Comparison of ENCODE assay signal across 12 cellular contexts in genomic region chr16:30553396-30553899, GRCh38. TPM values are rescaled to one million over a fixed set of nuclear protein-coding genes. Genes with fewer than 3 reads are reported as not detected.
A peak's percentile ranks its signal among the peaks of the same experiment; 100 is the strongest.
DNase-seq lines count a peak whose midpoint lies in the region; ATAC-seq and TF ChIP-seq lines count a peak whose summit lies in the region.
"Had no signal": no experiment of that assay in that cellular context is flagged by ENCODE, and none has a peak within 500 bp of the region (broad histone marks: within the 10 kb centered on the region; RNA-seq: fewer than 3 reads in every experiment).

No MANE protein-coding gene starts in this region.

- H3K36me3 ChIP-seq in KOPT-K1 (ENCODE audit: insufficient read depth, low read length) (peaks cover 38% of the 10 kb centered on the region), neutrophil (peaks cover 15% of the 10 kb centered on the region)

- H3K27me3 Mint-ChIP-seq in activated CD4-positive, alpha-beta T cell treated with anti-CD3 and anti-CD28 coated beads, Interleukin-2, amount 10 ng/mL, durations not matched to agents 7 days and 5 days, result no peaks in the 10 kb centered on the region
- no peaks in the 10 kb centered on the region for H3K27me3 Mint-ChIP-seq in activated naive CD8-positive, alpha-beta T cell treated with anti-CD3 and anti-CD28 coated beads, Interleukin-2, amount 10 ng/mL, durations not matched to agents 7 days and 5 days
- no peaks in the 10 kb centered on the region; the same call in 1 of the 2 replicates for H3K27me3 Mint-ChIP-seq in HFFc6 (ENCODE audit: insufficient read depth)

- H3K9me3 ChIP-seq in KOPT-K1 (ENCODE audit: insufficient read depth, low read length, poor library complexity, severe bottlenecking), result no peaks in the 10 kb centered on the region
- no peaks in the 10 kb centered on the region for H3K9me3 ChIP-seq in neutrophil
- H3K9me3 ChIP-seq: Peyer's patch had no signal

- peak overlapping the region; percentile 95 for H3K27ac Mint-ChIP-seq in activated CD4-positive, alpha-beta T cell treated with anti-CD3 and anti-CD28 coated beads, Interleukin-2, amount 10 ng/mL, durations not matched to agents 7 days and 5 days
- peak overlapping the region; percentile 68 for H3K27ac Mint-ChIP-seq in activated naive CD8-positive, alpha-beta T cell treated with anti-CD3 and anti-CD28 coated beads, Interleukin-2, amount 10 ng/mL, durations not matched to agents 7 days and 5 days
- no peak overlapping the region for H3K27ac Mint-ChIP-seq in HFFc6

- H3K9me3 Mint-ChIP-seq in activated CD4-positive, alpha-beta T cell treated with anti-CD3 and anti-CD28 coated beads, Interleukin-2, amount 10 ng/mL, durations not matched to agents 7 days and 5 days, result no peaks in the 10 kb centered on the region
- H3K9me3 Mint-ChIP-seq in activated naive CD8-positive, alpha-beta T cell treated with anti-CD3 and anti-CD28 coated beads, Interleukin-2, amount 10 ng/mL, durations not matched to agents 7 days and 5 days, result no peaks in the 10 kb centered on the region
- H3K9me3 Mint-ChIP-seq in HFFc6, result no peaks in the 10 kb centered on the region

- H3K4me3 Mint-ChIP-seq in activated CD4-positive, alpha-beta T cell treated with anti-CD3 and anti-CD28 coated beads, Interleukin-2, amount 10 ng/mL, durations not matched to agents 7 days and 5 days, result peak overlapping the region; percentile 16
- H3K4me3 Mint-ChIP-seq in activated naive CD8-positive, alpha-beta T cell treated with anti-CD3 and anti-CD28 coated beads, Interleukin-2, amount 10 ng/mL, durations not matched to agents 7 days and 5 days, result no peak overlapping the region
- no peak overlapping the region for H3K4me3 Mint-ChIP-seq in HFFc6

- peaks cover 41% of the 10 kb centered on the region for H3K36me3 Mint-ChIP-seq in activated CD4-positive, alpha-beta T cell treated with anti-CD3 and anti-CD28 coated beads, Interleukin-2, amount 10 ng/mL, durations not matched to agents 7 days and 5 days (ENCODE audit: low read depth)
- H3K36me3 Mint-ChIP-seq in activated naive CD8-positive, alpha-beta T cell treated with anti-CD3 and anti-CD28 coated beads, Interleukin-2, amount 10 ng/mL, durations not matched to agents 7 days and 5 days, result peaks cover 18% of the 10 kb centered on the region
- H3K36me3 Mint-ChIP-seq in HFFc6 (ENCODE audit: low read depth), result peaks cover 11% of the 10 kb centered on the region

- H3K27me3 ChIP-seq in neutrophil, result no peaks in the 10 kb centered on the region
- H3K27me3 ChIP-seq: Peyer's patch had no signal

- DNase-seq in activated CD4-positive, alpha-beta T cell treated with anti-CD3 and anti-CD28 coated beads, Interleukin-2, amount 10 ng/mL, durations not matched to agents 7 days and 5 days, result no peak
- DNase-seq in activated CD4-positive, alpha-beta T cell treated with anti-CD3 and anti-CD28 coated beads for 4 hours, result no peak
- DNase-seq in activated naive CD8-positive, alpha-beta T cell treated with anti-CD3 and anti-CD28 coated beads, Interleukin-2, amount 10 ng/mL, durations not matched to agents 7 days and 5 days, result no peak
- no peak for DNase-seq in hypothalamus (lab: John Stamatoyannopoulos, UW)
- no peak for DNase-seq in HFFc6
- DNase-seq: NCI-H1436, Peyer's patch, T-helper 9 cell, trophoblast cell had no signal

- H3K4me1 Mint-ChIP-seq in activated CD4-positive, alpha-beta T cell treated with anti-CD3 and anti-CD28 coated beads, Interleukin-2, amount 10 ng/mL, durations not matched to agents 7 days and 5 days, result peaks cover 54% of the 10 kb centered on the region
- peaks cover 45% of the 10 kb centered on the region for H3K4me1 Mint-ChIP-seq in activated naive CD8-positive, alpha-beta T cell treated with anti-CD3 and anti-CD28 coated beads, Interleukin-2, amount 10 ng/mL, durations not matched to agents 7 days and 5 days
- H3K4me1 Mint-ChIP-seq in HFFc6 (ENCODE audit: low read depth), result peaks cover 17% of the 10 kb centered on the region

- no peak overlapping the region for H3K4me3 ChIP-seq in neutrophil (ENCODE audit: low read depth in 1 of 2, low read length in 1 of 2)
- H3K4me3 ChIP-seq: Peyer's patch had no signal

- peaks cover 17% of the 10 kb centered on the region in 2 experiments for H3K4me1 ChIP-seq in neutrophil (ENCODE audit: control insufficient read depth in 1 of 2, insufficient read depth in 1 of 2, low read depth in 1 of 2, low read length in 1 of 2)

- CTCF ChIA-PET in activated CD4-positive, alpha-beta T cell treated with anti-CD3 and anti-CD28 coated beads, Interleukin-2, amount 10 ng/mL, durations not matched to agents 7 days and 5 days (lab: Charles Lee), result interaction anchor here (1.3 to 3.5 kb wide), 2 partner anchors 18 to 124 kb away, joined by 4 to 19 read pairs; partner anchors contain the start of genes DCTPP1 and ZNF747

- no peak for ATAC-seq in activated naive CD8-positive, alpha-beta T cell treated with anti-CD3 and anti-CD28 coated beads, Interleukin-2, amount 10 ng/mL, durations not matched to agents 7 days and 5 days (ENCODE audit: low read depth)
- no peak for ATAC-seq in GM21619 (IDR thresholded peaks at IDR 0.05; ENCODE audit: unreplicated experiment)

- H3K27ac ChIP-seq in KOPT-K1 (ENCODE audit: low read depth, low read length, poor library complexity, severe bottlenecking) (peak overlapping the region; percentile 51), neutrophil (peak overlapping the region; percentile 26)

- TF ChIP-seq CTCF in neutrophil (IDR thresholded peaks at IDR 0.05) (no peak), HFFc6 (IDR thresholded peaks at IDR 0.05) (no peak)

- POLR2A ChIA-PET in activated CD4-positive, alpha-beta T cell treated with anti-CD3 and anti-CD28 coated beads, Interleukin-2, amount 10 ng/mL, durations not matched to agents 7 days and 5 days (lab: Charles Lee), result no interaction called here
- POLR2A ChIA-PET in activated naive CD8-positive, alpha-beta T cell treated with anti-CD3 and anti-CD28 coated beads, Interleukin-2, amount 10 ng/mL, durations not matched to agents 7 days and 5 days (lab: Charles Lee), result interaction anchor here (0.9 to 3.1 kb wide), 2 partner anchors 18 kb away, joined by 3 to 64 read pairs; partner anchors contain the start of genes ZNF688 and ZNF747

RNA-seq across cellular contexts. Expression of gene ZNF764, which starts 4.7 kb away (rescaled TPM):
- 10 to 100 TPM; 17.5 to 18.2 TPM for total RNA-seq in activated CD4-positive, alpha-beta T cell treated with anti-CD3 and anti-CD28 coated beads, Interleukin-2, amount 10 ng/mL, durations not matched to agents 7 days and 5 days
- total RNA-seq in activated naive CD8-positive, alpha-beta T cell treated with anti-CD3 and anti-CD28 coated beads, Interleukin-2, amount 10 ng/mL, durations not matched to agents 7 days and 5 days, result 10 to 100 TPM; 20.9 to 23.3 TPM
- total RNA-seq in HFFc6 (2021; fragmentation: NEBNext Ultra II Directional; extraction: Animal tissue kit (Norgen Biotek cat#: 25700)), result 1 to 10 TPM; 5.1 to 6.8 (median 5.7) TPM

RNA-seq across cellular contexts. Expression of gene ZNF688, which starts 18.1 kb away (rescaled TPM):
- 10 to 100 TPM; 13.3 to 13.8 TPM for total RNA-seq in activated CD4-positive, alpha-beta T cell treated with anti-CD3 and anti-CD28 coated beads, Interleukin-2, amount 10 ng/mL, durations not matched to agents 7 days and 5 days
- total RNA-seq in activated naive CD8-positive, alpha-beta T cell treated with anti-CD3 and anti-CD28 coated beads, Interleukin-2, amount 10 ng/mL, durations not matched to agents 7 days and 5 days, result 10 to 100 TPM; 17.8 to 18.3 TPM
- 10 to 100 TPM in 1 of 6 experiments, 1 to 10 TPM in 5; 5.9 to 10.4 (median 7.6) TPM for total RNA-seq in HFFc6 (2021; fragmentation: NEBNext Ultra II Directional; extraction: Animal tissue kit (Norgen Biotek cat#: 25700))

RNA-seq across cellular contexts. Expression of gene ZNF747, which starts 18.8 kb away (rescaled TPM):
- total RNA-seq in activated CD4-positive, alpha-beta T cell treated with anti-CD3 and anti-CD28 coated beads, Interleukin-2, amount 10 ng/mL, durations not matched to agents 7 days and 5 days, result 10 to 100 TPM; 10.4 to 11.8 TPM
- total RNA-seq in activated naive CD8-positive, alpha-beta T cell treated with anti-CD3 and anti-CD28 coated beads, Interleukin-2, amount 10 ng/mL, durations not matched to agents 7 days and 5 days, result 10 to 100 TPM; 11.9 to 12.5 TPM
- total RNA-seq in HFFc6 (2021; fragmentation: NEBNext Ultra II Directional; extraction: Animal tissue kit (Norgen Biotek cat#: 25700)), result 1 to 10 TPM; 3.2 to 4.7 (median 3.8) TPM

RNA-seq across cellular contexts. Expression of gene ZNF768, which starts 27.1 kb away (rescaled TPM):
- 1 to 10 TPM; 1.9 to 2.6 TPM for total RNA-seq in activated CD4-positive, alpha-beta T cell treated with anti-CD3 and anti-CD28 coated beads, Interleukin-2, amount 10 ng/mL, durations not matched to agents 7 days and 5 days
- total RNA-seq in activated naive CD8-positive, alpha-beta T cell treated with anti-CD3 and anti-CD28 coated beads, Interleukin-2, amount 10 ng/mL, durations not matched to agents 7 days and 5 days, result 1 to 10 TPM; 7.4 to 8.1 TPM
- total RNA-seq in HFFc6 (2021; fragmentation: NEBNext Ultra II Directional; extraction: Animal tissue kit (Norgen Biotek cat#: 25700)), result 10 to 100 TPM; 19.8 to 22.8 (median 20.8) TPM

RNA-seq across cellular contexts. Expression of gene ZNF785, which starts 32.0 kb away (rescaled TPM):
- 10 to 100 TPM; 17.0 to 18.3 TPM for total RNA-seq in activated CD4-positive, alpha-beta T cell treated with anti-CD3 and anti-CD28 coated beads, Interleukin-2, amount 10 ng/mL, durations not matched to agents 7 days and 5 days
- 10 to 100 TPM; 22.3 to 24.8 TPM for total RNA-seq in activated naive CD8-positive, alpha-beta T cell treated with anti-CD3 and anti-CD28 coated beads, Interleukin-2, amount 10 ng/mL, durations not matched to agents 7 days and 5 days
- total RNA-seq in HFFc6 (2021; fragmentation: NEBNext Ultra II Directional; extraction: Animal tissue kit (Norgen Biotek cat#: 25700)), result 10 to 100 TPM in 3 of 6 experiments, 1 to 10 TPM in 3; 7.3 to 12.2 (median 10.1) TPM
